ENCODE assay signal across 1 cellular context in the genomic region with DNA sequence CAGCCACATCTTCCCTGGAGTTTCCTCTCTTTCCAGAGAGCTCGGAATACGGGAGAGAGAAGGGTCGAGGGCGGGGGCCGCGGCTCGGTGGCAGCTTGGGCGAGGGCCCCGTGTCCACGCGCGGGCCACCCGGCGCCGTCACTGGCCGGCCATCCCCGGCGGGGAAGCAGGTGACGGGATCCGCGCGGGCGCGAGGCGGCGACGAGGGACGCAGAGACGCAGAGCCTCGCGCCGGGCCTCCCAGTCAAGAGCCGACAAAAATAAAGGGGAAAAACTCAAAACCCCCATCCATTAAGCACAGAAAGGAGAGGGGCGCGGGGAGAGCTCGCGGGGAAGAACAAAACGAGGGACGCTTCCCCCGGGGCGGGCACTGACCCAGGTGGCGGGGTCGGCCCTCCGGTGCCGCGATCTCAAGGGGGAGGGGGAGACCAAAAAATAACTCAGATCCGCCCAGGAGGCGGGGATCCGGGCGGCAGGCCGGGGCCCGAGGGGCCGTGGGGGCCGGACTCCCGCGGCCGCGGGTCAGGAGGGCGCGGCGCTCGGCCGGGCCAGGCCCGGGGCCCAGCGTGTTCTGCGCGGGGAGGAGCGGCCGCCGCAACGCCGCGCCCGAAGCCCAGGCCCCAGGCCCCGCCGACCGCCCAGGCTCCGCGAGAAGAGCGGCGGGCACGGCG.
TF ChIP-seq lines count a peak whose summit lies in the region.

No MANE protein-coding gene starts in this region.

TF ChIP-seq in K562, 482 proteins besides CTCF, POLR2A, EP300 and RAD21 (continues in another document):
- TF ChIP-seq, protein P1, sequence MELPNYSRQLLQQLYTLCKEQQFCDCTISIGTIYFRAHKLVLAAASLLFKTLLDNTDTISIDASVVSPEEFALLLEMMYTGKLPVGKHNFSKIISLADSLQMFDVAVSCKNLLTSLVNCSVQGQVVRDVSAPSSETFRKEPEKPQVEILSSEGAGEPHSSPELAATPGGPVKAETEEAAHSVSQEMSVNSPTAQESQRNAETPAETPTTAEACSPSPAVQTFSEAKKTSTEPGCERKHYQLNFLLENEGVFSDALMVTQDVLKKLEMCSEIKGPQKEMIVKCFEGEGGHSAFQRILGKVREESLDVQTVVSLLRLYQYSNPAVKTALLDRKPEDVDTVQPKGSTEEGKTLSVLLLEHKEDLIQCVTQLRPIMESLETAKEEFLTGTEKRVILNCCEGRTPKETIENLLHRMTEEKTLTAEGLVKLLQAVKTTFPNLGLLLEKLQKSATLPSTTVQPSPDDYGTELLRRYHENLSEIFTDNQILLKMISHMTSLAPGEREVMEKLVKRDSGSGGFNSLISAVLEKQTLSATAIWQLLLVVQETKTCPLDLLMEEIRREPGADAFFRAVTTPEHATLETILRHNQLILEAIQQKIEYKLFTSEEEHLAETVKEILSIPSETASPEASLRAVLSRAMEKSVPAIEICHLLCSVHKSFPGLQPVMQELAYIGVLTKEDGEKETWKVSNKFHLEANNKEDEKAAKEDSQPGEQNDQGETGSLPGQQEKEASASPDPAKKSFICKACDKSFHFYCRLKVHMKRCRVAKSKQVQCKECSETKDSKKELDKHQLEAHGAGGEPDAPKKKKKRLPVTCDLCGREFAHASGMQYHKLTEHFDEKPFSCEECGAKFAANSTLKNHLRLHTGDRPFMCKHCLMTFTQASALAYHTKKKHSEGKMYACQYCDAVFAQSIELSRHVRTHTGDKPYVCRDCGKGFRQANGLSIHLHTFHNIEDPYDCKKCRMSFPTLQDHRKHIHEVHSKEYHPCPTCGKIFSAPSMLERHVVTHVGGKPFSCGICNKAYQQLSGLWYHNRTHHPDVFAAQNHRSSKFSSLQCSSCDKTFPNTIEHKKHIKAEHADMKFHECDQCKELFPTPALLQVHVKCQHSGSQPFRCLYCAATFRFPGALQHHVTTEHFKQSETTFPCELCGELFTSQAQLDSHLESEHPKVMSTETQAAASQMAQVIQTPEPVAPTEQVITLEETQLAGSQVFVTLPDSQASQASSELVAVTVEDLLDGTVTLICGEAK (IDR thresholded peaks at IDR 0.05) = no peak
- TF ChIP-seq, protein P1 (CRISPR knock-in tag; IDR thresholded peaks at IDR 0.05) = no peak
- TF ChIP-seq, protein P2, sequence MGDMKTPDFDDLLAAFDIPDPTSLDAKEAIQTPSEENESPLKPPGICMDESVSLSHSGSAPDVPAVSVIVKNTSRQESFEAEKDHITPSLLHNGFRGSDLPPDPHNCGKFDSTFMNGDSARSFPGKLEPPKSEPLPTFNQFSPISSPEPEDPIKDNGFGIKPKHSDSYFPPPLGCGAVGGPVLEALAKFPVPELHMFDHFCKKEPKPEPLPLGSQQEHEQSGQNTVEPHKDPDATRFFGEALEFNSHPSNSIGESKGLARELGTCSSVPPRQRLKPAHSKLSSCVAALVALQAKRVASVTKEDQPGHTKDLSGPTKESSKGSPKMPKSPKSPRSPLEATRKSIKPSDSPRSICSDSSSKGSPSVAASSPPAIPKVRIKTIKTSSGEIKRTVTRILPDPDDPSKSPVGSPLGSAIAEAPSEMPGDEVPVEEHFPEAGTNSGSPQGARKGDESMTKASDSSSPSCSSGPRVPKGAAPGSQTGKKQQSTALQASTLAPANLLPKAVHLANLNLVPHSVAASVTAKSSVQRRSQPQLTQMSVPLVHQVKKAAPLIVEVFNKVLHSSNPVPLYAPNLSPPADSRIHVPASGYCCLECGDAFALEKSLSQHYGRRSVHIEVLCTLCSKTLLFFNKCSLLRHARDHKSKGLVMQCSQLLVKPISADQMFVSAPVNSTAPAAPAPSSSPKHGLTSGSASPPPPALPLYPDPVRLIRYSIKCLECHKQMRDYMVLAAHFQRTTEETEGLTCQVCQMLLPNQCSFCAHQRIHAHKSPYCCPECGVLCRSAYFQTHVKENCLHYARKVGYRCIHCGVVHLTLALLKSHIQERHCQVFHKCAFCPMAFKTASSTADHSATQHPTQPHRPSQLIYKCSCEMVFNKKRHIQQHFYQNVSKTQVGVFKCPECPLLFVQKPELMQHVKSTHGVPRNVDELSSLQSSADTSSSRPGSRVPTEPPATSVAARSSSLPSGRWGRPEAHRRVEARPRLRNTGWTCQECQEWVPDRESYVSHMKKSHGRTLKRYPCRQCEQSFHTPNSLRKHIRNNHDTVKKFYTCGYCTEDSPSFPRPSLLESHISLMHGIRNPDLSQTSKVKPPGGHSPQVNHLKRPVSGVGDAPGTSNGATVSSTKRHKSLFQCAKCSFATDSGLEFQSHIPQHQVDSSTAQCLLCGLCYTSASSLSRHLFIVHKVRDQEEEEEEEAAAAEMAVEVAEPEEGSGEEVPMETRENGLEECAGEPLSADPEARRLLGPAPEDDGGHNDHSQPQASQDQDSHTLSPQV (IDR thresholded peaks at IDR 0.05) = 0 out of 2 replicates have a peak, but pooled peaks have one; percentile 17
- peak; percentile 56; the same call in 1 of the 2 replicates for TF ChIP-seq ETV5 (CRISPR knock-in tag; IDR thresholded peaks at IDR 0.05; ENCODE audit: low read depth)
- peak in 1 of 2 experiments; percentile 1; a peak in 1 of 4 replicates for TF ChIP-seq SIN3A (IDR thresholded peaks at IDR 0.05; ENCODE audit: borderline replicate concordance in 2 of 2, control insufficient read depth in 1 of 2, low read depth in 2 of 2, low read length in 2 of 2)
- TF ChIP-seq, protein P3, sequence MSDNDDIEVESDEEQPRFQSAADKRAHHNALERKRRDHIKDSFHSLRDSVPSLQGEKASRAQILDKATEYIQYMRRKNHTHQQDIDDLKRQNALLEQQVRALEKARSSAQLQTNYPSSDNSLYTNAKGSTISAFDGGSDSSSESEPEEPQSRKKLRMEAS (CRISPR knock-in tag; IDR thresholded peaks at IDR 0.05) = no peak
- no peak for TF ChIP-seq ZNF324 (CRISPR knock-in tag; IDR thresholded peaks at IDR 0.05)
- TF ChIP-seq CXXC5 (CRISPR knock-in tag; IDR thresholded peaks at IDR 0.05) = peak; percentile 66
- TF ChIP-seq, protein P4, sequence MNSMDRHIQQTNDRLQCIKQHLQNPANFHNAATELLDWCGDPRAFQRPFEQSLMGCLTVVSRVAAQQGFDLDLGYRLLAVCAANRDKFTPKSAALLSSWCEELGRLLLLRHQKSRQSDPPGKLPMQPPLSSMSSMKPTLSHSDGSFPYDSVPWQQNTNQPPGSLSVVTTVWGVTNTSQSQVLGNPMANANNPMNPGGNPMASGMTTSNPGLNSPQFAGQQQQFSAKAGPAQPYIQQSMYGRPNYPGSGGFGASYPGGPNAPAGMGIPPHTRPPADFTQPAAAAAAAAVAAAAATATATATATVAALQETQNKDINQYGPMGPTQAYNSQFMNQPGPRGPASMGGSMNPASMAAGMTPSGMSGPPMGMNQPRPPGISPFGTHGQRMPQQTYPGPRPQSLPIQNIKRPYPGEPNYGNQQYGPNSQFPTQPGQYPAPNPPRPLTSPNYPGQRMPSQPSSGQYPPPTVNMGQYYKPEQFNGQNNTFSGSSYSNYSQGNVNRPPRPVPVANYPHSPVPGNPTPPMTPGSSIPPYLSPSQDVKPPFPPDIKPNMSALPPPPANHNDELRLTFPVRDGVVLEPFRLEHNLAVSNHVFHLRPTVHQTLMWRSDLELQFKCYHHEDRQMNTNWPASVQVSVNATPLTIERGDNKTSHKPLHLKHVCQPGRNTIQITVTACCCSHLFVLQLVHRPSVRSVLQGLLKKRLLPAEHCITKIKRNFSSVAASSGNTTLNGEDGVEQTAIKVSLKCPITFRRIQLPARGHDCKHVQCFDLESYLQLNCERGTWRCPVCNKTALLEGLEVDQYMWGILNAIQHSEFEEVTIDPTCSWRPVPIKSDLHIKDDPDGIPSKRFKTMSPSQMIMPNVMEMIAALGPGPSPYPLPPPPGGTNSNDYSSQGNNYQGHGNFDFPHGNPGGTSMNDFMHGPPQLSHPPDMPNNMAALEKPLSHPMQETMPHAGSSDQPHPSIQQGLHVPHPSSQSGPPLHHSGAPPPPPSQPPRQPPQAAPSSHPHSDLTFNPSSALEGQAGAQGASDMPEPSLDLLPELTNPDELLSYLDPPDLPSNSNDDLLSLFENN (IDR thresholded peaks at IDR 0.05; ENCODE audit: low read depth in 2 of 2, low read length in 2 of 2) = no peak
- TF ChIP-seq, protein P5, sequence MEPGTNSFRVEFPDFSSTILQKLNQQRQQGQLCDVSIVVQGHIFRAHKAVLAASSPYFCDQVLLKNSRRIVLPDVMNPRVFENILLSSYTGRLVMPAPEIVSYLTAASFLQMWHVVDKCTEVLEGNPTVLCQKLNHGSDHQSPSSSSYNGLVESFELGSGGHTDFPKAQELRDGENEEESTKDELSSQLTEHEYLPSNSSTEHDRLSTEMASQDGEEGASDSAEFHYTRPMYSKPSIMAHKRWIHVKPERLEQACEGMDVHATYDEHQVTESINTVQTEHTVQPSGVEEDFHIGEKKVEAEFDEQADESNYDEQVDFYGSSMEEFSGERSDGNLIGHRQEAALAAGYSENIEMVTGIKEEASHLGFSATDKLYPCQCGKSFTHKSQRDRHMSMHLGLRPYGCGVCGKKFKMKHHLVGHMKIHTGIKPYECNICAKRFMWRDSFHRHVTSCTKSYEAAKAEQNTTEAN (CRISPR knock-in tag; IDR thresholded peaks at IDR 0.05) = no peak
- TF ChIP-seq ZNF3 (CRISPR knock-in tag; IDR thresholded peaks at IDR 0.05) = no peak
- TF ChIP-seq NR2C2 (CRISPR knock-in tag; IDR thresholded peaks at IDR 0.05) = no peak
- TF ChIP-seq NR2C2 (tag; IDR thresholded peaks at IDR 0.05) = peak; percentile 64; the same call in 1 of the 2 replicates
- TF ChIP-seq, protein P6, sequence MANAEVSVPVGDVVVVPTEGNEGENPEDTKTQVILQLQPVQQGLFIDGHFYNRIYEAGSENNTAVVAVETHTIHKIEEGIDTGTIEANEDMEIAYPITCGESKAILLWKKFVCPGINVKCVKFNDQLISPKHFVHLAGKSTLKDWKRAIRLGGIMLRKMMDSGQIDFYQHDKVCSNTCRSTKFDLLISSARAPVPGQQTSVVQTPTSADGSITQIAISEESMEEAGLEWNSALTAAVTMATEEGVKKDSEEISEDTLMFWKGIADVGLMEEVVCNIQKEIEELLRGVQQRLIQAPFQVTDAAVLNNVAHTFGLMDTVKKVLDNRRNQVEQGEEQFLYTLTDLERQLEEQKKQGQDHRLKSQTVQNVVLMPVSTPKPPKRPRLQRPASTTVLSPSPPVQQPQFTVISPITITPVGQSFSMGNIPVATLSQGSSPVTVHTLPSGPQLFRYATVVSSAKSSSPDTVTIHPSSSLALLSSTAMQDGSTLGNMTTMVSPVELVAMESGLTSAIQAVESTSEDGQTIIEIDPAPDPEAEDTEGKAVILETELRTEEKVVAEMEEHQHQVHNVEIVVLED (CRISPR knock-in tag; IDR thresholded peaks at IDR 0.05) = 0 out of 2 replicates have a peak, but pooled peaks have one; percentile 36
- TF ChIP-seq, protein P7, sequence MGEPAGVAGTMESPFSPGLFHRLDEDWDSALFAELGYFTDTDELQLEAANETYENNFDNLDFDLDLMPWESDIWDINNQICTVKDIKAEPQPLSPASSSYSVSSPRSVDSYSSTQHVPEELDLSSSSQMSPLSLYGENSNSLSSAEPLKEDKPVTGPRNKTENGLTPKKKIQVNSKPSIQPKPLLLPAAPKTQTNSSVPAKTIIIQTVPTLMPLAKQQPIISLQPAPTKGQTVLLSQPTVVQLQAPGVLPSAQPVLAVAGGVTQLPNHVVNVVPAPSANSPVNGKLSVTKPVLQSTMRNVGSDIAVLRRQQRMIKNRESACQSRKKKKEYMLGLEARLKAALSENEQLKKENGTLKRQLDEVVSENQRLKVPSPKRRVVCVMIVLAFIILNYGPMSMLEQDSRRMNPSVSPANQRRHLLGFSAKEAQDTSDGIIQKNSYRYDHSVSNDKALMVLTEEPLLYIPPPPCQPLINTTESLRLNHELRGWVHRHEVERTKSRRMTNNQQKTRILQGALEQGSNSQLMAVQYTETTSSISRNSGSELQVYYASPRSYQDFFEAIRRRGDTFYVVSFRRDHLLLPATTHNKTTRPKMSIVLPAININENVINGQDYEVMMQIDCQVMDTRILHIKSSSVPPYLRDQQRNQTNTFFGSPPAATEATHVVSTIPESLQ (CRISPR knock-in tag; IDR thresholded peaks at IDR 0.05) = 0 out of 2 replicates have a peak, but pooled peaks have one; percentile 74
- TF ChIP-seq, protein P8, sequence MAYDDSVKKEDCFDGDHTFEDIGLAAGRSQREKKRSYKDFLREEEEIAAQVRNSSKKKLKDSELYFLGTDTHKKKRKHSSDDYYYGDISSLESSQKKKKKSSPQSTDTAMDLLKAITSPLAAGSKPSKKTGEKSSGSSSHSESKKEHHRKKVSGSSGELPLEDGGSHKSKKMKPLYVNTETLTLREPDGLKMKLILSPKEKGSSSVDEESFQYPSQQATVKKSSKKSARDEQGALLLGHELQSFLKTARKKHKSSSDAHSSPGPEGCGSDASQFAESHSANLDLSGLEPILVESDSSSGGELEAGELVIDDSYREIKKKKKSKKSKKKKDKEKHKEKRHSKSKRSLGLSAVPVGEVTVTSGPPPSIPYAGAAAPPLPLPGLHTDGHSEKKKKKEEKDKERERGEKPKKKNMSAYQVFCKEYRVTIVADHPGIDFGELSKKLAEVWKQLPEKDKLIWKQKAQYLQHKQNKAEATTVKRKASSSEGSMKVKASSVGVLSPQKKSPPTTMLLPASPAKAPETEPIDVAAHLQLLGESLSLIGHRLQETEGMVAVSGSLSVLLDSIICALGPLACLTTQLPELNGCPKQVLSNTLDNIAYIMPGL (CRISPR knock-in tag; IDR thresholded peaks at IDR 0.05) = no peak
- peak; percentile 16; the same call in 1 of the 2 replicates for TF ChIP-seq POLR2G (IDR thresholded peaks at IDR 0.05; ENCODE audit: low read depth, low read length)
- TF ChIP-seq NONO (IDR thresholded peaks at IDR 0.05; ENCODE audit: low read depth in 2 of 2, low read length in 1 of 2) = peak; percentile 24 to 77; a peak in 1 of 4 replicates
- no peak for TF ChIP-seq BHLHE40 (IDR thresholded peaks at IDR 0.05; ENCODE audit: low read length)
- TF ChIP-seq FOSL1 (tag; conservative IDR thresholded peaks at IDR 0.05) = peak; percentile 13; the same call in 1 of the 2 replicates
- TF ChIP-seq NCOR1 (IDR thresholded peaks at IDR 0.05) = peak; percentile 4; the same call in 1 of the 2 replicates
